ENCODE assay signal across 19 cellular contexts in the genomic region with DNA sequence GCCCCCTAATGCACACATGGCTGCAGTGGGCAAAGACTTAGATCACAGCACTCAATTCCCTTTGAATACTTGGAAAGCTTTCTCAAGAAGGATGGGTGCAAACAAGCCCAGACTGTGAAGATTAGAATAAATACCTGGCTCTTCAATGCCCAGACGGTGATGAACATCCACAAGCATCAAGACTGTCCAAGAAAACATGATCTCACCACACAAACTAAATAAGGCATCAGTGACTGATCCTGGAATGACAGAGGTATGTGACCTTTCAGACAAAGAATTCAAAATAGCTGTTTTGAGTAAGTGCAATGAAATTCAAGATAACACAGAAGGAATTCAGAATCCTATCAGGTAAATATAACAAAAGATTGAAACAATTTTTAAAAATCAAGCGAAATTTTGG. TPM values are rescaled to one million over a fixed set of nuclear protein-coding genes. Genes with fewer than 3 reads are reported as not detected.
DNase-seq lines count a peak whose midpoint lies in the region; ATAC-seq, FAIRE-seq and TF ChIP-seq lines count a peak whose summit lies in the region.
"Had no signal": no experiment of that assay in that cellular context is flagged by ENCODE, and none has a peak within 500 bp of the region (broad histone marks: within the 10 kb centered on the region; RNA-seq: fewer than 3 reads in every experiment).

No MANE protein-coding gene starts in this region.

- peak; percentile 65 for DNase-seq in mammary epithelial cell
- no peak for DNase-seq in MCF 10A (ENCODE audit: unreplicated experiment)
- peak; percentile 50 for DNase-seq in adipocyte (ENCODE audit: low read depth)
- DNase-seq in keratinocyte (ENCODE audit: low read depth, low spot score): peak; percentile 19
- DNase-seq in endodermal cell: no peak
- no peak for DNase-seq in small intestine
- no peak for DNase-seq in middle frontal gyrus (ENCODE audit: extremely low spot score, low spot score)
- no peak for DNase-seq in psoas muscle
- DNase-seq: 8988T; COR-L47; effector memory CD8-positive, alpha-beta T cell; H9; NCI-H1930; NCI-H524 treated with DMSO at 0.1 percent for 48 hours; Peyer's patch; stimulated activated naive CD8-positive, alpha-beta T cell treated with anti-CD3 and anti-CD28 coated beads, Interleukin-15, amount 100 ng/mL, for 72 hours; T-helper 9 cell had no signal

- BruUV-seq in mammary epithelial cell (replicated peaks; lab: Mats Ljungman, UMichigan) (no TSS peak), MCF 10A (replicated peaks; lab: Mats Ljungman, UMichigan) (no TSS peak)

- H3K9ac ChIP-seq in mammary epithelial cell (ENCODE audit: insufficient read depth, low read length): no peak overlapping the region
- H3K9ac ChIP-seq in adipocyte (ENCODE audit: low read length): no peak overlapping the region
- no peak overlapping the region for H3K9ac ChIP-seq in keratinocyte (ENCODE audit: control insufficient read depth, extremely low read depth, insufficient read depth, low read length)
- no peak overlapping the region for H3K9ac ChIP-seq in endodermal cell (ENCODE audit: extremely low read depth, low read length, poor library complexity, severe bottlenecking)

- no peaks in the 10 kb centered on the region for H4K20me1 ChIP-seq in mammary epithelial cell (ENCODE audit: insufficient read depth, low read length)
- H4K20me1 ChIP-seq in keratinocyte (ENCODE audit: control insufficient read depth, extremely low read depth, insufficient read depth, low read length): no peaks in the 10 kb centered on the region

- H3K36me3 Mint-ChIP-seq in MCF 10A (ENCODE audit: insufficient read depth, unreplicated experiment) (no peaks in the 10 kb centered on the region), endodermal cell (ENCODE audit: low read depth) (no peaks in the 10 kb centered on the region)

- intact Hi-C loops in mammary epithelial cell (cut with micrococcal nuclease) (loop anchor here (5.0 kb wide), 1 partner anchor 42 kb away; the partner anchor contains the start of gene ZDHHC17), MCF 10A (cut with micrococcal nuclease) (no loop called here), psoas muscle (cut with DNase I) (no loop called here)

- H3K27me3 Mint-ChIP-seq in MCF 10A (ENCODE audit: insufficient read depth, unreplicated experiment) (no peaks in the 10 kb centered on the region), endodermal cell (ENCODE audit: insufficient read depth) (peaks cover 70% of the 10 kb centered on the region)
- H3K27me3 Mint-ChIP-seq: stimulated activated naive CD8-positive, alpha-beta T cell treated with anti-CD3 and anti-CD28 coated beads, Interleukin-15, amount 100 ng/mL, for 72 hours had no signal

- H3K27ac Mint-ChIP-seq in MCF 10A (ENCODE audit: low read depth, unreplicated experiment) (no peak overlapping the region), endodermal cell (no peak overlapping the region)
- H3K27ac Mint-ChIP-seq: activated T-helper 1 cell treated with anti-CD3 and anti-CD28 coated beads, Interleukin-12 subunit alpha, Interleukin-12 subunit beta, Interleukin-2, Interleukin-4 antibody, amounts not matched to agents 30 ng/mL and 10 ng/mL and 1 ng/mL, durations not matched to agents 14 hours and 24 hours and 36 hours; effector memory CD8-positive, alpha-beta T cell; H9; stimulated activated naive CD8-positive, alpha-beta T cell treated with anti-CD3 and anti-CD28 coated beads, Interleukin-15, amount 100 ng/mL, for 72 hours had no signal

- H3K4me1 ChIP-seq in mammary epithelial cell (ENCODE audit: insufficient read depth, low read length) (peaks cover 5% of the 10 kb centered on the region), adipocyte (ENCODE audit: control insufficient read depth, insufficient read depth, low read length) (peaks cover 21% of the 10 kb centered on the region), keratinocyte (ENCODE audit: control insufficient read depth, extremely low read depth, insufficient read depth, low read length) (peaks cover 13% of the 10 kb centered on the region), endodermal cell (ENCODE audit: control insufficient read depth, insufficient read depth, low read length) (no peaks in the 10 kb centered on the region), small intestine (ENCODE audit: control insufficient read depth in 2 of 2, insufficient read depth in 1 of 2, low read depth in 1 of 2, low read length in 1 of 2) (no peaks in the 10 kb centered on the region), psoas muscle (no peaks in the 10 kb centered on the region)
- H3K4me1 ChIP-seq: Peyer's patch had no signal

- ATAC-seq in psoas muscle: no peak
- ATAC-seq: effector memory CD8-positive, alpha-beta T cell; stimulated activated naive CD8-positive, alpha-beta T cell treated with anti-CD3 and anti-CD28 coated beads, Interleukin-15, amount 100 ng/mL, for 72 hours had no signal

- TF ChIP-seq CTCF in mammary epithelial cell (conservative IDR thresholded peaks at IDR 0.05 in 1 of 2, IDR thresholded peaks at IDR 0.05 in 1 of 2; ENCODE audit: extremely low read depth in 1 of 2, insufficient read depth in 1 of 2, low read depth in 1 of 2, low read length in 2 of 2) (no peak), MCF 10A (IDR thresholded peaks at IDR 0.05; ENCODE audit: unreplicated experiment) (no peak), keratinocyte (optimal IDR thresholded peaks at IDR 0.05 in 1 of 3, IDR thresholded peaks at IDR 0.05 in 1 of 3, conservative IDR thresholded peaks at IDR 0.05 in 1 of 3; ENCODE audit: extremely low read depth in 1 of 3, insufficient read depth in 2 of 3, low read length in 3 of 3) (no peak), endodermal cell (conservative IDR thresholded peaks at IDR 0.05) (no peak), psoas muscle (IDR thresholded peaks at IDR 0.05) (no peak)

- no peaks in the 10 kb centered on the region for H3K4me1 Mint-ChIP-seq in MCF 10A (ENCODE audit: insufficient read depth, unreplicated experiment)
- peaks cover 3% of the 10 kb centered on the region for H3K4me1 Mint-ChIP-seq in endodermal cell
- H3K4me1 Mint-ChIP-seq: stimulated activated naive CD8-positive, alpha-beta T cell treated with anti-CD3 and anti-CD28 coated beads, Interleukin-15, amount 100 ng/mL, for 72 hours had no signal

- in situ Hi-C loops in mammary epithelial cell (cut with MboI; ENCODE audit: low sequenced_read_pairs in 2 of 2): no loop called here

- H3K4me3 Mint-ChIP-seq in MCF 10A (ENCODE audit: unreplicated experiment) (no peak overlapping the region), endodermal cell (no peak overlapping the region)
- H3K4me3 Mint-ChIP-seq: activated T-helper 1 cell treated with anti-CD3 and anti-CD28 coated beads, Interleukin-12 subunit alpha, Interleukin-12 subunit beta, Interleukin-2, Interleukin-4 antibody, amounts not matched to agents 30 ng/mL and 10 ng/mL and 1 ng/mL, durations not matched to agents 14 hours and 24 hours and 36 hours; effector memory CD8-positive, alpha-beta T cell; H9; stimulated activated naive CD8-positive, alpha-beta T cell treated with anti-CD3 and anti-CD28 coated beads, Interleukin-15, amount 100 ng/mL, for 72 hours had no signal

- H3K36me3 ChIP-seq in mammary epithelial cell (ENCODE audit: insufficient read depth, low read length) (no peaks in the 10 kb centered on the region), adipocyte (ENCODE audit: control insufficient read depth, insufficient read depth, low read length, severe bottlenecking) (no peaks in the 10 kb centered on the region), keratinocyte (ENCODE audit: control insufficient read depth in 2 of 2, extremely low read depth in 1 of 2, insufficient read depth in 2 of 2, low read length in 2 of 2) (no peaks in the 10 kb centered on the region), endodermal cell (ENCODE audit: control insufficient read depth, insufficient read depth, low read length) (no peaks in the 10 kb centered on the region), small intestine (ENCODE audit: control insufficient read depth in 2 of 2, insufficient read depth in 2 of 2, low read length in 2 of 2) (no peaks in the 10 kb centered on the region), psoas muscle (ENCODE audit: insufficient read depth in 1 of 2, low read depth in 1 of 2) (no peaks in the 10 kb centered on the region)
- H3K36me3 ChIP-seq: Peyer's patch had no signal

- H2AFZ ChIP-seq in mammary epithelial cell (ENCODE audit: low read depth, low read length) (peak overlapping the region; percentile 22), keratinocyte (ENCODE audit: control insufficient read depth, low read length) (peak overlapping the region; percentile 7)

- CTCF ChIA-PET in mammary epithelial cell (lab: Charles Lee; ENCODE audit: low non-redundant PET) (no interaction called here), MCF 10A (lab: Yijun Ruan, JAX) (no interaction called here)

- no peaks in the 10 kb centered on the region for H3K9me3 ChIP-seq in mammary epithelial cell (replicated peaks; ENCODE audit: insufficient read depth, low read length)
- no peaks in the 10 kb centered on the region for H3K9me3 ChIP-seq in adipocyte (ENCODE audit: control insufficient read depth, low read length)
- H3K9me3 ChIP-seq in keratinocyte (ENCODE audit: control insufficient read depth, low read depth, low read length): no peaks in the 10 kb centered on the region
- no peaks in the 10 kb centered on the region for H3K9me3 ChIP-seq in endodermal cell (ENCODE audit: control insufficient read depth, low read length)
- H3K9me3 ChIP-seq in small intestine (ENCODE audit: control insufficient read depth, low read depth): no peaks in the 10 kb centered on the region
- no peaks in the 10 kb centered on the region for H3K9me3 ChIP-seq in psoas muscle
- H3K9me3 ChIP-seq: Peyer's patch had no signal

- H3K27me3 ChIP-seq in mammary epithelial cell (ENCODE audit: insufficient read depth, low read length): no peaks in the 10 kb centered on the region
- no peaks in the 10 kb centered on the region for H3K27me3 ChIP-seq in adipocyte (replicated peaks; ENCODE audit: control insufficient read depth, insufficient read depth, low read length)
- H3K27me3 ChIP-seq in keratinocyte (ENCODE audit: control insufficient read depth, extremely low read depth, insufficient read depth, low read length): no peaks in the 10 kb centered on the region
- peaks cover 71% of the 10 kb centered on the region for H3K27me3 ChIP-seq in endodermal cell (ENCODE audit: control insufficient read depth, insufficient read depth, low read length, poor library complexity, severe bottlenecking)
- no peaks in the 10 kb centered on the region for H3K27me3 ChIP-seq in small intestine (ENCODE audit: control insufficient read depth in 2 of 2, insufficient read depth in 2 of 2, low read length in 2 of 2)
- H3K27me3 ChIP-seq in psoas muscle (ENCODE audit: insufficient read depth in 3 of 3, low read length in 2 of 3): no peaks in the 10 kb centered on the region
- H3K27me3 ChIP-seq: Peyer's patch had no signal

- H3K9me3 Mint-ChIP-seq in MCF 10A (ENCODE audit: unreplicated experiment) (peaks cover 8% of the 10 kb centered on the region), endodermal cell (no peaks in the 10 kb centered on the region)
- H3K9me3 Mint-ChIP-seq: activated T-helper 1 cell treated with anti-CD3 and anti-CD28 coated beads, Interleukin-12 subunit alpha, Interleukin-12 subunit beta, Interleukin-2, Interleukin-4 antibody, amounts not matched to agents 30 ng/mL and 10 ng/mL and 1 ng/mL, durations not matched to agents 14 hours and 24 hours and 36 hours; effector memory CD8-positive, alpha-beta T cell; H9; stimulated activated naive CD8-positive, alpha-beta T cell treated with anti-CD3 and anti-CD28 coated beads, Interleukin-15, amount 100 ng/mL, for 72 hours had no signal

- H3K9me1 ChIP-seq in keratinocyte (ENCODE audit: control insufficient read depth, extremely low read depth, insufficient read depth, low read length): no peaks in the 10 kb centered on the region

- 29% methylated on average over 2 of the region's 2 CpGs for WGBS in mammary epithelial cell (ENCODE audit: low coverage, missing lambda C conversion rate)
- 75 to 76% methylated on average over 1 to 2 of the region's 2 CpGs for WGBS in endodermal cell (ENCODE audit: insufficient coverage in 1 of 2, insufficient read length in 1 of 2), 2 experiments
- 79 to 83% (median 81%) methylated on average over 2 of the region's 2 CpGs for WGBS in small intestine, 3 donors
- WGBS in psoas muscle, 3 donors: 55 to 69% (median 65%) methylated on average over 2 of the region's 2 CpGs

- H3K27ac ChIP-seq in mammary epithelial cell (ENCODE audit: insufficient read depth, low read depth, low read length): no peak overlapping the region
- H3K27ac ChIP-seq in keratinocyte (ENCODE audit: control insufficient read depth, insufficient read depth, low read length): no peak overlapping the region
- H3K27ac ChIP-seq in endodermal cell (ENCODE audit: low read depth, low read length): no peak overlapping the region
- H3K27ac ChIP-seq in small intestine (ENCODE audit: low read depth in 1 of 2, low read length in 1 of 2): no peak overlapping the region
- no peak overlapping the region for H3K27ac ChIP-seq in psoas muscle
- H3K27ac ChIP-seq: Peyer's patch, skin epidermis had no signal

- H3K4me2 ChIP-seq in mammary epithelial cell (ENCODE audit: insufficient read depth, low read depth, low read length) (no peak overlapping the region), keratinocyte (ENCODE audit: control insufficient read depth, extremely low read depth, insufficient read depth, low read depth, low read length) (peak overlapping the region; percentile 15)

- H3K79me2 ChIP-seq in mammary epithelial cell (ENCODE audit: insufficient read depth, low read length) (no peaks in the 10 kb centered on the region), keratinocyte (ENCODE audit: control insufficient read depth, insufficient read depth, low read length) (no peaks in the 10 kb centered on the region)

- H3K4me3 ChIP-seq in mammary epithelial cell (replicated peaks in 1 of 3; ENCODE audit: insufficient read depth in 1 of 3, low read depth in 2 of 3, low read length in 3 of 3) (no peak overlapping the region), adipocyte (ENCODE audit: low read length) (no peak overlapping the region), keratinocyte (ENCODE audit: control insufficient read depth in 2 of 3, extremely low read depth in 1 of 3, insufficient read depth in 2 of 3, low read depth in 1 of 3, low read length in 3 of 3) (no peak overlapping the region), endodermal cell (ENCODE audit: low read length) (no peak overlapping the region), small intestine (ENCODE audit: low read depth in 1 of 2, low read length in 2 of 2) (no peak overlapping the region), psoas muscle (no peak overlapping the region)
- H3K4me3 ChIP-seq: Peyer's patch, skin epidermis had no signal

- FAIRE-seq in keratinocyte (lab: Jason Lieb, UNC) (peak; percentile 79), small intestine (lab: Jason Lieb, UNC) (no peak)

- dilution Hi-C loops in mammary epithelial cell (cut with HindIII; ENCODE audit: low sequenced_read_pairs): no loop called here
- dilution Hi-C loops in keratinocyte (cut with MboI; ENCODE audit: extremely low pct_ligation_motif_present, low sequenced_read_pairs): no loop called here

- POLR2A ChIA-PET in MCF 10A (lab: Yijun Ruan, JAX): no interaction called here

RNA-seq across cellular contexts. Expression of gene ZDHHC17, which starts 43.8 kb away (rescaled TPM):
- total RNA-seq in mammary epithelial cell (10 to 100 TPM; 22.8 to 37.5 TPM), MCF 10A (2022) (26.9 and 28.3 TPM in 2 replicates), endodermal cell (10 to 100 TPM; 37.9 to 40.0 TPM), psoas muscle (10 to 100 TPM; 20.2 to 22.7 (median 21.1) TPM)
- polyA plus RNA-seq in mammary epithelial cell (8.3 TPM), keratinocyte (14.0 to 28.2 TPM (median 27.8 TPM) in 3 replicates), small intestine (1 to 10 TPM; 2.2 to 7.2 (median 4.2) TPM), psoas muscle (10 to 100 TPM in 1 of 3 donors, 1 to 10 TPM in 2; 7.8 to 10.9 (median 8.4) TPM)
- polyA minus RNA-seq in mammary epithelial cell (27.3 TPM), keratinocyte (25.4 to 116 TPM (median 61.2 TPM) in 3 replicates)
- polyA plus RNA-seq in keratinocyte (2011; ENCODE audit: low read depth): 10.3 TPM
- polyA plus RNA-seq in keratinocyte (2011; cell fraction: cytosol; rRNA removed): 4.5 and 9.4 TPM in 2 replicates
- polyA plus RNA-seq in keratinocyte (2011; cell fraction: nucleus; rRNA removed): 51.3 and 56.0 TPM in 2 replicates
- polyA plus RNA-seq in keratinocyte (2012; ENCODE audit: low replicate concordance): 7.1 and 9.0 TPM in 2 replicates
- polyA minus RNA-seq in keratinocyte (2011; cell fraction: cytosol; rRNA and poly(A)+ RNA removed): 10.7 TPM
- 52.9 and 102 TPM in 2 replicates for polyA minus RNA-seq in keratinocyte (2011; cell fraction: nucleus; rRNA and poly(A)+ RNA removed)
- polyA plus RNA-seq in endodermal cell (2013, experiment 1 of 2): 49.7 TPM
- polyA plus RNA-seq in endodermal cell (2013, experiment 2 of 2): 50.9 TPM

Comparison
In these comparisons a context has a peak if more than half of its experiments do, and no peak if none do; other contexts are left out.
1. DNase-seq: peak in mammary epithelial cell (single experiment), adipocyte (single experiment) and keratinocyte (single experiment); none in MCF 10A (single experiment), endodermal cell (single experiment), small intestine (single experiment), middle frontal gyrus (single experiment) and psoas muscle (0 of 2).